ENCODE assay signal across 8 cellular contexts in the genomic region with DNA sequence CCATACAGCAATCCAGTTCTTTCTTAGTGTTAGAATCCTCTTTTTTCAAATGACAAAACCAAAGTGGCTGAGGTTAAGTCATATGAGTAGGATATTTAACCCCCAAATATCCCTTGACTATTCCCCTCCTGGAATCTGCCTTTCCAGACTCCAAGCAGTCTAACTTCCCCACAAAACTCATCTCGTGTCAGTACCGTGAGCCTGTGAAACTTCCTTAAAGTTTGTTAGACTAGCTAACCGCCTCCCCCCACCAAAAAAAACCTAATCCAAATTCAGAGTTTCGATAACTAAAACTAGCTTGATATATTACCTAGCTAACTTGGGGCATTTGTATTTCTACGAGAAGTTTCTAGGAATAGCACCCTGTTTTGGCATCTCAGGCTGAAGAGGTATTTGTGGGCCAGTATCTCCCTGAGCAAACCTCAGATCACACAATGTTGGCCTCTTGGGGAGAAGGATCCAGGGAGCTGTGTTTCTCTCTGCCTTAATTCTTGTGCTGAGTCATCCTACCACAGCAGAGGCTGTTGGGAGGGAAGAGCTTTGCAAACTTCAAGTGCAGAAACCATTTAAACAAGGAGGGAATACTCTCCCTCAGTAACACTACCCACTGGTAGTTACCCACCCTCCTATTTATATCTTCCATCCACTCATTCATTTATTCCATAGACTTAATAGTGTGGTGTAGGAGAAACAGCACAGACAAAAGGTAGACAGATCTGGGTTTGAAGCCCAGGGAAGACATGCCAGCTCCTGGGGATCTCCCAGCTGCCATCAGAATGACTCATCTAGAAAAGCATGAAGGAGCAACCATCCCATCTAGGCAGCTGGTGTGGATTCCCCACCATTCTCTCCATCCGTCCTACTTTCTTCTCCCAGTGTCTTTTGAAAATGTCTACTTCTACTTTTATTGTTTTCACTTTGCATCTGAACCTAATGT. TPM values are rescaled to one million over a fixed set of nuclear protein-coding genes. Genes with fewer than 3 reads are reported as not detected.
DNase-seq lines count a peak whose midpoint lies in the region; ATAC-seq and TF ChIP-seq lines count a peak whose summit lies in the region.

No MANE protein-coding gene starts in this region.

- H3K4me1 Mint-ChIP-seq in activated T-helper 1 cell treated with anti-CD3 and anti-CD28 coated beads, Interleukin-12 subunit alpha, Interleukin-12 subunit beta, Interleukin-2, Interleukin-4 antibody, amounts not matched to agents 30 ng/mL and 10 ng/mL and 1 ng/mL, durations not matched to agents 14 hours and 24 hours and 36 hours (ENCODE audit: low read depth): peaks cover 11% of the 10 kb centered on the region
- H3K4me1 Mint-ChIP-seq in activated CD4-positive, alpha-beta T cell treated with anti-CD3 and anti-CD28 coated beads, Interleukin-2, amount 10 ng/mL, durations not matched to agents 24 days and 14 days: peaks cover 11% of the 10 kb centered on the region

- no peaks in the 10 kb centered on the region for H3K36me3 ChIP-seq in lung (ENCODE audit: control insufficient read depth in 2 of 2, insufficient read depth in 2 of 2, low read length in 2 of 2)

- TF ChIP-seq CTCF in lung (IDR thresholded peaks at IDR 0.05; ENCODE audit: control extremely low read depth, extremely low read depth): no peak

- H3K4me3 Mint-ChIP-seq in activated T-helper 1 cell treated with anti-CD3 and anti-CD28 coated beads, Interleukin-12 subunit alpha, Interleukin-12 subunit beta, Interleukin-2, Interleukin-4 antibody, amounts not matched to agents 30 ng/mL and 10 ng/mL and 1 ng/mL, durations not matched to agents 14 hours and 24 hours and 36 hours: no peak overlapping the region
- no peak overlapping the region for H3K4me3 Mint-ChIP-seq in activated CD4-positive, alpha-beta T cell treated with anti-CD3 and anti-CD28 coated beads, Interleukin-2, amount 10 ng/mL, durations not matched to agents 24 days and 14 days

- H3K4me3 ChIP-seq in lung: no peak overlapping the region

- peak; percentile 81 for ATAC-seq in GM19025 (IDR thresholded peaks at IDR 0.05; ENCODE audit: low read depth, unreplicated experiment)
- ATAC-seq in HG03159 (IDR thresholded peaks at IDR 0.05; ENCODE audit: unreplicated experiment): peak; percentile 53
- peak; percentile 47 for ATAC-seq in lung (ENCODE audit: insufficient read depth, low FRiP score)

- DNase-seq in AG08396 (ENCODE audit: low spot score) (peak; percentile 16), lung (ENCODE audit: low spot score) (no peak), HuH-7.5 (ENCODE audit: low spot score) (no peak)
- no peak for DNase-seq in activated T-helper 1 cell treated with anti-CD3 and anti-CD28 coated beads, Interleukin-12 subunit alpha, Interleukin-12 subunit beta, Interleukin-2, Interleukin-4 antibody, amounts not matched to agents 30 ng/mL and 10 ng/mL and 1 ng/mL, durations not matched to agents 14 hours and 24 hours and 36 hours (ENCODE audit: low spot score)
- no peak for DNase-seq in effector CD4-positive, alpha-beta T cell
- no peak for DNase-seq in activated CD4-positive, alpha-beta T cell treated with anti-CD3 and anti-CD28 coated beads, Interleukin-2, amount 10 ng/mL, durations not matched to agents 24 days and 14 days

- no peaks in the 10 kb centered on the region for H3K9me3 Mint-ChIP-seq in activated T-helper 1 cell treated with anti-CD3 and anti-CD28 coated beads, Interleukin-12 subunit alpha, Interleukin-12 subunit beta, Interleukin-2, Interleukin-4 antibody, amounts not matched to agents 30 ng/mL and 10 ng/mL and 1 ng/mL, durations not matched to agents 14 hours and 24 hours and 36 hours
- no peaks in the 10 kb centered on the region for H3K9me3 Mint-ChIP-seq in activated CD4-positive, alpha-beta T cell treated with anti-CD3 and anti-CD28 coated beads, Interleukin-2, amount 10 ng/mL, durations not matched to agents 24 days and 14 days

- H3K36me3 Mint-ChIP-seq in activated T-helper 1 cell treated with anti-CD3 and anti-CD28 coated beads, Interleukin-12 subunit alpha, Interleukin-12 subunit beta, Interleukin-2, Interleukin-4 antibody, amounts not matched to agents 30 ng/mL and 10 ng/mL and 1 ng/mL, durations not matched to agents 14 hours and 24 hours and 36 hours (ENCODE audit: low read depth): no peaks in the 10 kb centered on the region
- no peaks in the 10 kb centered on the region for H3K36me3 Mint-ChIP-seq in activated CD4-positive, alpha-beta T cell treated with anti-CD3 and anti-CD28 coated beads, Interleukin-2, amount 10 ng/mL, durations not matched to agents 24 days and 14 days (ENCODE audit: low read depth)

- no peaks in the 10 kb centered on the region for H3K27me3 Mint-ChIP-seq in activated T-helper 1 cell treated with anti-CD3 and anti-CD28 coated beads, Interleukin-12 subunit alpha, Interleukin-12 subunit beta, Interleukin-2, Interleukin-4 antibody, amounts not matched to agents 30 ng/mL and 10 ng/mL and 1 ng/mL, durations not matched to agents 14 hours and 24 hours and 36 hours (ENCODE audit: insufficient read depth)
- no peaks in the 10 kb centered on the region for H3K27me3 Mint-ChIP-seq in activated CD4-positive, alpha-beta T cell treated with anti-CD3 and anti-CD28 coated beads, Interleukin-2, amount 10 ng/mL, durations not matched to agents 24 days and 14 days

- H3K27me3 ChIP-seq in lung (ENCODE audit: control insufficient read depth, insufficient read depth): no peaks in the 10 kb centered on the region

- H3K9me3 ChIP-seq in lung (ENCODE audit: control insufficient read depth in 2 of 2, insufficient read depth in 1 of 2, low read length in 1 of 2): no peaks in the 10 kb centered on the region

- WGBS in lung, 2 donors: 58 to 70% methylated on average over 6 of the region's 6 CpGs

- peak overlapping the region; percentile 16 for H3K27ac Mint-ChIP-seq in activated T-helper 1 cell treated with anti-CD3 and anti-CD28 coated beads, Interleukin-12 subunit alpha, Interleukin-12 subunit beta, Interleukin-2, Interleukin-4 antibody, amounts not matched to agents 30 ng/mL and 10 ng/mL and 1 ng/mL, durations not matched to agents 14 hours and 24 hours and 36 hours
- no peak overlapping the region for H3K27ac Mint-ChIP-seq in activated CD4-positive, alpha-beta T cell treated with anti-CD3 and anti-CD28 coated beads, Interleukin-2, amount 10 ng/mL, durations not matched to agents 24 days and 14 days

- H3K4me1 ChIP-seq in lung (ENCODE audit: control insufficient read depth in 2 of 2, insufficient read depth in 2 of 2, low read length in 2 of 2): no peaks in the 10 kb centered on the region

- intact Hi-C loops in activated T-helper 1 cell treated with anti-CD3 and anti-CD28 coated beads, Interleukin-12 subunit alpha, Interleukin-12 subunit beta, Interleukin-2, Interleukin-4 antibody, amounts not matched to agents 30 ng/mL and 10 ng/mL and 1 ng/mL, durations not matched to agents 14 hours and 24 hours and 36 hours (cut with micrococcal nuclease): no loop called here
- intact Hi-C loops in activated CD4-positive, alpha-beta T cell treated with anti-CD3 and anti-CD28 coated beads, Interleukin-2, amount 10 ng/mL, durations not matched to agents 24 days and 14 days (cut with micrococcal nuclease): no loop called here

- no peak overlapping the region for H3K27ac ChIP-seq in lung (ENCODE audit: low read depth in 1 of 2, low read length in 1 of 2)

RNA-seq across cellular contexts. Expression of a gene that starts 39.3 kb away (rescaled TPM):
- total RNA-seq in activated T-helper 1 cell treated with anti-CD3 and anti-CD28 coated beads, Interleukin-12 subunit alpha, Interleukin-12 subunit beta, Interleukin-2, Interleukin-4 antibody, amounts not matched to agents 30 ng/mL and 10 ng/mL and 1 ng/mL, durations not matched to agents 14 hours and 24 hours and 36 hours: 12.5 and 12.7 TPM in 2 replicates
- 1 to 10 TPM; 2.4 to 9.1 TPM for total RNA-seq in lung
- 1 to 10 TPM in 1 of 2 donors, under 1 TPM in 1; 0.91 to 1.6 TPM for polyA plus RNA-seq in lung
- 7.6 and 8.0 TPM in 2 replicates for total RNA-seq in activated CD4-positive, alpha-beta T cell treated with anti-CD3 and anti-CD28 coated beads, Interleukin-2, amount 10 ng/mL, durations not matched to agents 24 days and 14 days
